Comparison of ENCODE assay signal across 16 cellular contexts in the genomic region with DNA sequence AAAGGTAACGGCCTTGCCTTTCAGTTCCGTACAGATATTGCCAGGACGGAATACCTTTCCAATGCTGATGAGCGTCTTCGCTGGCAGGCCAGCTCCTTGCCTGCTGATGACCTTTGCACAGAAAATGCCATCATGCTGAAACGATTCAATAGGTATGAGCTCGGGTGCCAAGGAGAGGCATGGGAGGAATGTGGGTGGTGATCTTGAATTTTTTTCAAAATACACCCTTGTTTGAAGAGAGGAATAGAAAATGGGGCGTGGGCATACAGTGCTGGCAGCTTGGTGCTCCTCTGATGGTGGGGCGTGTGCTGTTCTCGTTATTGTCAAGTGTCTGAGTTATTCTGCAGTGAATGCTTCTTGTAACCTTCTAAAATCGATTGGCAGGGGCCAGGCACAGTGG.
"Had no signal": no experiment of that assay in that cellular context is flagged by ENCODE, and none has a peak within 500 bp of the region (broad histone marks: within the 10 kb centered on the region; RNA-seq: fewer than 3 reads in every experiment).

No MANE protein-coding gene starts in this region.

- H3K27me3 ChIP-seq: ascending aorta, heart right ventricle, tibial artery had no signal

- H2AFZ ChIP-seq: parathyroid adenoma had no signal

- H3K79me2 ChIP-seq: parathyroid adenoma had no signal

- H3K27ac ChIP-seq: ascending aorta, coronary artery, heart right ventricle, left ventricle myocardium inferior, parathyroid adenoma, tibial artery had no signal

- ATAC-seq: activated naive CD8-positive, alpha-beta T cell treated with anti-CD3 and anti-CD28 coated beads, Interleukin-2, amount 50 U/mL, for 24 hours; heart right ventricle; right cardiac atrium; SK-N-SH treated with all-trans-retinoic acid at 6 μM for 48 hours had no signal

- DNase-seq: activated CD4-positive, alpha-beta T cell treated with anti-CD3 and anti-CD28 coated beads, Interleukin-2, amount 50 U/mL, for 1 hour; activated CD4-positive, CD25-positive, alpha-beta regulatory T cell; activated gamma-delta T cell; activated naive CD8-positive, alpha-beta T cell treated with anti-CD3 and anti-CD28 coated beads, Interleukin-2, amount 50 U/mL, for 24 hours; effector CD8-positive, alpha-beta T cell; heart right ventricle; left ventricle myocardium inferior; right cardiac atrium; small intestine; tibial artery had no signal

- H3K4me1 ChIP-seq: ascending aorta, heart right ventricle, left ventricle myocardium inferior, parathyroid adenoma, tibial artery had no signal

- H3K9me3 ChIP-seq: ascending aorta, heart right ventricle, left ventricle myocardium inferior, tibial artery had no signal

- H3K9ac ChIP-seq: parathyroid adenoma had no signal

- H3K4me3 ChIP-seq: ascending aorta, coronary artery, heart right ventricle, left ventricle myocardium inferior, tibial artery had no signal

- H3K9me3 Mint-ChIP-seq: activated naive CD8-positive, alpha-beta T cell treated with anti-CD3 and anti-CD28 coated beads, Interleukin-2, amount 50 U/mL, for 24 hours; mesothelial cell of epicardium; T-helper 1 cell treated with Interleukin-12 subunit alpha and Interleukin-12 subunit beta and Interleukin-4 antibody, amounts not matched to agents 30 μg/mL and 1 μg/mL, for 36 hours had no signal

- H3K4me1 Mint-ChIP-seq: activated naive CD8-positive, alpha-beta T cell treated with anti-CD3 and anti-CD28 coated beads, Interleukin-2, amount 50 U/mL, for 24 hours; mesothelial cell of epicardium had no signal

- H3K27me3 Mint-ChIP-seq: activated naive CD8-positive, alpha-beta T cell treated with anti-CD3 and anti-CD28 coated beads, Interleukin-2, amount 50 U/mL, for 24 hours had no signal

- H3K27ac Mint-ChIP-seq: activated naive CD8-positive, alpha-beta T cell treated with anti-CD3 and anti-CD28 coated beads, Interleukin-2, amount 50 U/mL, for 24 hours; mesothelial cell of epicardium; T-helper 1 cell treated with Interleukin-12 subunit alpha and Interleukin-12 subunit beta and Interleukin-4 antibody, amounts not matched to agents 30 μg/mL and 1 μg/mL, for 36 hours had no signal

- H3K4me3 Mint-ChIP-seq: activated naive CD8-positive, alpha-beta T cell treated with anti-CD3 and anti-CD28 coated beads, Interleukin-2, amount 50 U/mL, for 24 hours; mesothelial cell of epicardium; T-helper 1 cell treated with Interleukin-12 subunit alpha and Interleukin-12 subunit beta and Interleukin-4 antibody, amounts not matched to agents 30 μg/mL and 1 μg/mL, for 36 hours had no signal
